ENCODE assay signal across 20 cellular contexts in the genomic region with DNA sequence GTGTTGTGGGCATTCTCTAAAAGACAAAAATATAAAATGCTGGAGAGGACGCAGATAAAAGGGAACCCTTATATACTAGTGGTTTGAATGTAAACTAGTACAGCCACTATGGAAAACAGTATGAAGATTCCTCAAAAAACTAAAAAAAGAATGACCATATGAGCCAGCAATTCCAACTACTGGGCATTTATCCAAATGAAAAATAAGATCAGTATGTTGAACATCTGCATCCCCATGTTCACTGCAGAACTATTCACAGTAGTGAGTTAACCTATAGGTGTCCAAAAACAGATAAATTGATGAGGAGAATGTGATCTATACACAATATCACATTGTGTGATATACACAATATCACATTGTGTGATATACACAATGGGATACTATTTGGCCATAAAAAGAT.
"Had no signal": no experiment of that assay in that cellular context is flagged by ENCODE, and none has a peak within 500 bp of the region (broad histone marks: within the 10 kb centered on the region; RNA-seq: fewer than 3 reads in every experiment).

No MANE protein-coding gene starts in this region.

- DNase-seq: activated effector memory CD4-positive, alpha-beta T cell treated with Interleukin-2 at 50 U/mL for 16 hours; activated naive CD8-positive, alpha-beta T cell treated with anti-CD3 and anti-CD28 coated beads, Interleukin-2, amount 10 ng/mL, durations not matched to agents 7 days and 5 days; activated T-cell treated with anti-CD3 and anti-CD28 coated beads, Interleukin-2, amount 50 U/mL, for 1 hour; body of pancreas; dermis blood vessel endothelial cell; erythroblast; gastrocnemius medialis; heart right ventricle; islet precursor cell; left lung; occipital lobe; psoas muscle; right lobe of liver; stimulated activated CD4-positive, alpha-beta T cell treated with anti-CD3 and anti-CD28 coated beads, Interleukin-2, amount 100 ng/mL, for 24 hours; stimulated activated naive CD4-positive, alpha-beta T cell; substantia nigra; transverse colon had no signal

- H3K9me3 ChIP-seq: body of pancreas, gastrocnemius medialis, heart right ventricle, left lung, psoas muscle, right lobe of liver, transverse colon had no signal

- H3K4me1 Mint-ChIP-seq: activated naive CD8-positive, alpha-beta T cell treated with anti-CD3 and anti-CD28 coated beads, Interleukin-2, amount 10 ng/mL, durations not matched to agents 7 days and 5 days; memory B cell had no signal

- H3K4me3 ChIP-seq: body of pancreas, gastrocnemius medialis, heart right ventricle, left lung, psoas muscle, right lobe of liver, transverse colon had no signal

- H3K27me3 Mint-ChIP-seq: activated naive CD8-positive, alpha-beta T cell treated with anti-CD3 and anti-CD28 coated beads, Interleukin-2, amount 10 ng/mL, durations not matched to agents 7 days and 5 days; memory B cell; natural killer cell treated with Interleukin-12 subunit alpha and Interleukin-12 subunit beta and Interleukin-15 and Interleukin-18, amount 100 ng/mL, for 72 hours had no signal

- H3K36me3 ChIP-seq: gastrocnemius medialis, heart right ventricle, left lung, right lobe of liver, transverse colon had no signal

- H3K27me3 ChIP-seq: body of pancreas, gastrocnemius medialis, heart right ventricle, left lung, right lobe of liver, transverse colon had no signal

- H3K9me3 Mint-ChIP-seq: memory B cell had no signal

- H3K27ac ChIP-seq: body of pancreas, gastrocnemius medialis, heart right ventricle, left lung, psoas muscle, right lobe of liver, transverse colon had no signal

- H3K4me3 Mint-ChIP-seq: activated naive CD8-positive, alpha-beta T cell treated with anti-CD3 and anti-CD28 coated beads, Interleukin-2, amount 10 ng/mL, durations not matched to agents 7 days and 5 days; memory B cell; natural killer cell treated with Interleukin-12 subunit alpha and Interleukin-12 subunit beta and Interleukin-15 and Interleukin-18, amount 100 ng/mL, for 72 hours had no signal

- H3K36me3 Mint-ChIP-seq: activated naive CD8-positive, alpha-beta T cell treated with anti-CD3 and anti-CD28 coated beads, Interleukin-2, amount 10 ng/mL, durations not matched to agents 7 days and 5 days; memory B cell had no signal

- H3K4me1 ChIP-seq: body of pancreas, gastrocnemius medialis, heart right ventricle, left lung, psoas muscle, right lobe of liver, transverse colon had no signal

- ATAC-seq: activated CD4-positive, CD25-positive, alpha-beta regulatory T cell treated with anti-CD3 and anti-CD28 coated beads, Interleukin-2, amount 50 U/mL, for 24 hours; body of pancreas; gastrocnemius medialis; heart right ventricle; left lung; natural killer cell treated with Interleukin-12 subunit alpha and Interleukin-12 subunit beta and Interleukin-15 and Interleukin-18, amount 100 ng/mL, for 72 hours; psoas muscle; right lobe of liver had no signal

- H3K27ac Mint-ChIP-seq: activated naive CD8-positive, alpha-beta T cell treated with anti-CD3 and anti-CD28 coated beads, Interleukin-2, amount 10 ng/mL, durations not matched to agents 7 days and 5 days; memory B cell; natural killer cell treated with Interleukin-12 subunit alpha and Interleukin-12 subunit beta and Interleukin-15 and Interleukin-18, amount 100 ng/mL, for 72 hours had no signal
